In genomic region chr11:75814369-75814685, GRCh38 we compare ENCODE assay signal across 8 cellular contexts. TPM values are rescaled to one million over a fixed set of nuclear protein-coding genes. Genes with fewer than 3 reads are reported as not detected.
DNase-seq lines count a peak whose midpoint lies in the region; ATAC-seq and TF ChIP-seq lines count a peak whose summit lies in the region.

No MANE protein-coding gene starts in this region.

- ATAC-seq in GM21825 (IDR thresholded peaks at IDR 0.05; ENCODE audit: unreplicated experiment) = peak; percentile 23

- H3K27ac ChIP-seq in breast epithelium = peak overlapping the region; percentile 95 to 98

- TF ChIP-seq POLR2A in breast epithelium (IDR thresholded peaks at IDR 0.05) = no peak

- H3K36me3 ChIP-seq in MG63 (no peaks in the 10 kb centered on the region; the same call in 1 of the 2 replicates), breast epithelium (no peaks in the 10 kb centered on the region)

- peak overlapping the region; percentile 71 for H3K4me3 ChIP-seq in MG63
- peak overlapping the region; percentile 83 to 99 (median 95) for H3K4me3 ChIP-seq in breast epithelium
- H3K4me3 ChIP-seq in mononuclear cell (ENCODE audit: low read length) = peak overlapping the region; percentile 84

- no peak for TF ChIP-seq CTCF in breast epithelium (IDR thresholded peaks at IDR 0.05)

- H3K4me1 ChIP-seq in breast epithelium = peaks cover 5 to 13% of the 10 kb centered on the region in 2 donors
- peaks cover 63% of the 10 kb centered on the region for H3K4me1 ChIP-seq in mononuclear cell (ENCODE audit: insufficient read depth, low read length)

- H3K27me3 ChIP-seq in MG63 (no peaks in the 10 kb centered on the region), breast epithelium (no peaks in the 10 kb centered on the region), mononuclear cell (ENCODE audit: insufficient read depth, low read length) (no peaks in the 10 kb centered on the region)

- intact Hi-C loops in breast epithelium (cut with DNase I; ENCODE audit: low total_unique reads) = no loop called here

- peak; percentile 74 for DNase-seq in NCI-H1436 treated with DMSO at 0.1 percent for 48 hours (lab: John Stamatoyannopoulos, UW)
- DNase-seq in NCI-H1436 (lab: John Stamatoyannopoulos, UW) = no peak
- DNase-seq in MG63 = no peak
- DNase-seq in breast epithelium (ENCODE audit: low spot score in 2 of 2) = no peak
- DNase-seq in NCI-H446 treated with DMSO at 0.1 percent for 48 hours (lab: John Stamatoyannopoulos, UW) = no peak
- no peak for DNase-seq in activated CD4-positive, alpha-beta T cell treated with anti-CD3 and anti-CD28 coated beads, Interleukin-2, amount 50 U/mL, for 48 hours

- H3K9me3 ChIP-seq in MG63 (no peaks in the 10 kb centered on the region), breast epithelium (no peaks in the 10 kb centered on the region), mononuclear cell (ENCODE audit: low read depth, low read length) (no peaks in the 10 kb centered on the region)

RNA-seq across cellular contexts. Expression of gene UVRAG, which starts 0.7 kb away (rescaled TPM):
- 6.9 and 14.5 TPM in 2 replicates for total RNA-seq in MG63 (2014; rRNA removed; shearing (Covaris generic); ENCODE audit: low replicate concordance)
- total RNA-seq in breast epithelium (10 to 100 TPM; 43.3 to 73.0 (median 48.9) TPM), mononuclear cell (42.5 TPM)

RNA-seq across cellular contexts. Expression of gene DGAT2, which starts 45.7 kb away (rescaled TPM):
- total RNA-seq in MG63 (2014; rRNA removed; shearing (Covaris generic); ENCODE audit: low replicate concordance) = 8.6 and 10.3 TPM in 2 replicates
- total RNA-seq in breast epithelium = 100 to 1,000 TPM in 1 of 3 donors, 10 to 100 TPM in 2; 26.2 to 134 (median 36.1) TPM
- 5.5 TPM for total RNA-seq in mononuclear cell
